Comparison of ENCODE assay signal across 1 cellular context in the genomic region with DNA sequence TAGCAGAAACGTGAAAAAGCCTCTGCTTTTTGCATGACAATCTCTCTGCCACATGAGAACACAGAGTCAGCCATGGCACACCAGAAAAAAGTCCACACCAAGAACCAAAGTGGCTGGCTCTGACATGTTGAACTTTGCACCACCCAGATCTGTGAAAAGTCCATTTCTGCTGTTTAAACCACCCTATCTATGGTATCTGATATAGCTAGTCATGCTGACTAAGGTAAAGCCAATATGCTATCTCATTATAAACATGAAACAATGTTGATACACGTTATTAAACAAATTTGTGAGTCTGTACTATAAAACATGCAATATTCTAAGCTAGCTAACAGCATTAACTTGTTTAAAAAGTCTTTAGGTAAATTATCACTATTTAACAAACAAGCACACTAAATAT.
TF ChIP-seq lines count a peak whose summit lies in the region.

No MANE protein-coding gene starts in this region.

TF ChIP-seq in K562, 482 proteins besides CTCF, POLR2A, EP300 and RAD21:
- TF ChIP-seq ZNF217 (CRISPR knock-in tag; IDR thresholded peaks at IDR 0.05) (no peak), ZBTB12 (CRISPR knock-in tag; IDR thresholded peaks at IDR 0.05) (no peak), THRAP3 (IDR thresholded peaks at IDR 0.05; ENCODE audit: borderline replicate concordance) (no peak), CC2D1A (IDR thresholded peaks at IDR 0.05) (no peak), ASH1L (IDR thresholded peaks at IDR 0.05; ENCODE audit: borderline replicate concordance, low read depth, partially characterized antibody) (no peak), ZNF316 (IDR thresholded peaks at IDR 0.05) (peak; percentile 54), MAFF (IDR thresholded peaks at IDR 0.05; ENCODE audit: low read length) (peak; percentile 9; the same call in 1 of the 2 replicates), PKNOX1 (IDR thresholded peaks at IDR 0.05) (no peak), ELF1 (tag; IDR thresholded peaks at IDR 0.05) (no peak), RB1 (IDR thresholded peaks at IDR 0.05; ENCODE audit: low read depth) (no peak), OTX1 (CRISPR knock-in tag; IDR thresholded peaks at IDR 0.05) (no peak), ZHX1 (conservative IDR thresholded peaks at IDR 0.05; ENCODE audit: low read length) (no peak), FUS (optimal IDR thresholded peaks at IDR 0.05; ENCODE audit: low read depth, low read length) (no peak), ZNF431 (CRISPR knock-in tag; IDR thresholded peaks at IDR 0.05) (no peak), HOXB6 (CRISPR knock-in tag; IDR thresholded peaks at IDR 0.05; ENCODE audit: borderline replicate concordance) (no peak), C11orf30 (IDR thresholded peaks at IDR 0.05; ENCODE audit: low read depth) (peak; percentile 41; the same call in 1 of the 2 replicates), MAFG (tag; conservative IDR thresholded peaks at IDR 0.05) (peak; percentile 25; the same call in 1 of the 2 replicates), SMARCC2 (IDR thresholded peaks at IDR 0.05; ENCODE audit: low read depth) (no peak)
